12 cellular contexts compared by ENCODE assay signal in the genomic region with DNA sequence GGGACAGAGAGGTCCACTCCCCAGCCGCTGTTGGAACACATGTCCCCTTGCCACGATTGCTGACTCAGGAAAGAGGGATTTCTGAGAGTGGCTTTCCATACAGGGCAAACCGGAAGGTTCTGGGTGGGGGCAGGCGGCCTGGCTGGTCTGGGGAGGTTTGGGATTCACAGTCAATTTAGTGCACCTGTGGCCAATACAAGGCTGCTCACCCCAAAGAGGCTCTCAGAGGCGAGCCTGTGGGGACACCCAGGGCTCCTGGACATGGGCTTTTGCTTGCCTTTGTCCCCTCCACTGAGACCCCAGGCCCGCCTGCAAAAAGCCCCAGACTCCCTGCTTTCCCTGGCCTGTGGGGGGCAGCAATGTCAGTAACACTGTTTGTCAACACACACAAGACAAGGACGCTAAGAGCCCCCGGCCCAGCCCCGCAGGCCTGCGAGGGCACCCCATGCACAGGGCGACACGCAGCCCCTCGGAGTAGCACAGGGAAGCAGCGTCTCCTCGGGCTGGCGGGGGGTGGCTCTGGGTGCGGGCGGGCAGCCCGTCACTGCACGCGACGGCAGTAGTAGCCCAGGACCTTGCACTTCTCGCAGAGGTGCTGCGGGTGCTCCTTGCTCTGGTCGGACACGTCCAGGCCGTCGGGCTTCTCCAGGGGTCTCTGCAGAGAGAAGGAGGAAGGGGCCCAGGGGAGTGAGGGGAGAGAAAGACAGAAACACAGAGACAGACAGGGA. TPM values are rescaled to one million over a fixed set of nuclear protein-coding genes. Genes with fewer than 3 reads are reported as not detected.
A peak's percentile ranks its signal among the peaks of the same experiment; 100 is the strongest.
DNase-seq lines count a peak whose midpoint lies in the region; ATAC-seq and TF ChIP-seq lines count a peak whose summit lies in the region.
"Had no signal": no experiment of that assay in that cellular context is flagged by ENCODE, and none has a peak within 500 bp of the region (broad histone marks: within the 10 kb centered on the region; RNA-seq: fewer than 3 reads in every experiment).

No MANE protein-coding gene starts in this region.

- TF ChIP-seq CTCF in tibial nerve (IDR thresholded peaks at IDR 0.05): no peak

- WGBS in tibial nerve, 2 donors: 78 to 79% methylated on average over 24 to 28 of the region's 28 CpGs

- H3K27ac Mint-ChIP-seq in activated naive CD4-positive, alpha-beta T cell treated with anti-CD3 and anti-CD28 coated beads, Interleukin-2, amount 10 ng/mL, durations not matched to agents 7 days and 5 days: no peak overlapping the region
- no peak overlapping the region for H3K27ac Mint-ChIP-seq in activated naive CD4-positive, alpha-beta T cell treated with anti-CD3 and anti-CD28 coated beads for 36 hours
- H3K27ac Mint-ChIP-seq in activated CD4-positive, alpha-beta memory T cell treated with anti-CD3 and anti-CD28 coated beads for 36 hours: no peak overlapping the region
- H3K27ac Mint-ChIP-seq: memory B cell; T-helper 1 cell treated with Interleukin-12 subunit alpha and Interleukin-12 subunit beta and Interleukin-4 antibody, amounts not matched to agents 30 μg/mL and 1 μg/mL, for 36 hours had no signal

- H3K27ac ChIP-seq in tibial nerve: peak overlapping the region in 2 of 4 donors; percentile 10 to 84

- TF ChIP-seq POLR2A in tibial nerve (IDR thresholded peaks at IDR 0.05): no peak

- peaks cover 0 to 70% (median 0%) of the 10 kb centered on the region in 3 donors for H3K36me3 ChIP-seq in tibial nerve

- peak; percentile 17 for DNase-seq in activated naive CD4-positive, alpha-beta T cell treated with anti-CD3 and anti-CD28 coated beads, Interleukin-2, amount 10 ng/mL, durations not matched to agents 7 days and 5 days
- DNase-seq in activated naive CD4-positive, alpha-beta T cell treated with anti-CD3 and anti-CD28 coated beads for 36 hours: no peak
- peak; percentile 9 for DNase-seq in activated CD4-positive, alpha-beta memory T cell treated with anti-CD3 and anti-CD28 coated beads for 36 hours
- DNase-seq in left lobe of liver (ENCODE audit: low spot score) (peak; percentile 44), tibial nerve (ENCODE audit: low spot score in 2 of 2) (peak; percentile 4 to 11), NAMALWA (ENCODE audit: low spot score) (no peak), superior temporal gyrus (ENCODE audit: extremely low spot score) (no peak)
- DNase-seq: NCI-H1436 treated with DMSO at 0.1 percent for 48 hours, small intestine had no signal

- CTCF ChIA-PET in activated naive CD4-positive, alpha-beta T cell treated with anti-CD3 and anti-CD28 coated beads, Interleukin-2, amount 10 ng/mL, durations not matched to agents 7 days and 5 days (lab: Charles Lee): no interaction called here
- CTCF ChIA-PET in activated naive CD4-positive, alpha-beta T cell treated with anti-CD3 and anti-CD28 coated beads for 36 hours (lab: Charles Lee): no interaction called here
- CTCF ChIA-PET in activated CD4-positive, alpha-beta memory T cell treated with anti-CD3 and anti-CD28 coated beads for 36 hours (lab: Charles Lee): no interaction called here

- H3K4me1 ChIP-seq in tibial nerve: peaks cover 0 to 55% (median 30%) of the 10 kb centered on the region in 4 donors

- peaks cover 5% of the 10 kb centered on the region for H3K27me3 Mint-ChIP-seq in activated naive CD4-positive, alpha-beta T cell treated with anti-CD3 and anti-CD28 coated beads, Interleukin-2, amount 10 ng/mL, durations not matched to agents 7 days and 5 days
- no peaks in the 10 kb centered on the region for H3K27me3 Mint-ChIP-seq in activated naive CD4-positive, alpha-beta T cell treated with anti-CD3 and anti-CD28 coated beads for 36 hours (ENCODE audit: low read depth)
- H3K27me3 Mint-ChIP-seq in activated CD4-positive, alpha-beta memory T cell treated with anti-CD3 and anti-CD28 coated beads for 36 hours: no peaks in the 10 kb centered on the region
- H3K27me3 Mint-ChIP-seq: memory B cell had no signal

- no peak for TF ChIP-seq EP300 in tibial nerve (IDR thresholded peaks at IDR 0.05)

- no peaks in the 10 kb centered on the region for H3K27me3 ChIP-seq in tibial nerve

- H3K9me3 Mint-ChIP-seq in activated naive CD4-positive, alpha-beta T cell treated with anti-CD3 and anti-CD28 coated beads, Interleukin-2, amount 10 ng/mL, durations not matched to agents 7 days and 5 days: no peaks in the 10 kb centered on the region
- H3K9me3 Mint-ChIP-seq in activated naive CD4-positive, alpha-beta T cell treated with anti-CD3 and anti-CD28 coated beads for 36 hours: no peaks in the 10 kb centered on the region
- H3K9me3 Mint-ChIP-seq in activated CD4-positive, alpha-beta memory T cell treated with anti-CD3 and anti-CD28 coated beads for 36 hours: no peaks in the 10 kb centered on the region
- H3K9me3 Mint-ChIP-seq: memory B cell; T-helper 1 cell treated with Interleukin-12 subunit alpha and Interleukin-12 subunit beta and Interleukin-4 antibody, amounts not matched to agents 30 μg/mL and 1 μg/mL, for 36 hours had no signal

- intact Hi-C loops in activated naive CD4-positive, alpha-beta T cell treated with anti-CD3 and anti-CD28 coated beads for 36 hours (cut with micrococcal nuclease): loop anchor here (5.0 kb wide), 1 partner anchor 61 kb away; a partner anchor contains a TSS
- intact Hi-C loops in activated CD4-positive, alpha-beta memory T cell treated with anti-CD3 and anti-CD28 coated beads for 36 hours (cut with micrococcal nuclease): no loop called here

- POLR2A ChIA-PET in activated CD4-positive, alpha-beta memory T cell treated with anti-CD3 and anti-CD28 coated beads for 36 hours (lab: Charles Lee): no interaction called here

- H3K4me3 ChIP-seq in tibial nerve: no peak overlapping the region

- ATAC-seq in left lobe of liver (no peak), GM21529 (IDR thresholded peaks at IDR 0.05; ENCODE audit: unreplicated experiment) (no peak)

- H3K4me1 Mint-ChIP-seq in activated naive CD4-positive, alpha-beta T cell treated with anti-CD3 and anti-CD28 coated beads, Interleukin-2, amount 10 ng/mL, durations not matched to agents 7 days and 5 days: no peaks in the 10 kb centered on the region
- H3K4me1 Mint-ChIP-seq in activated naive CD4-positive, alpha-beta T cell treated with anti-CD3 and anti-CD28 coated beads for 36 hours (ENCODE audit: low read depth): peaks cover 3% of the 10 kb centered on the region
- H3K4me1 Mint-ChIP-seq in activated CD4-positive, alpha-beta memory T cell treated with anti-CD3 and anti-CD28 coated beads for 36 hours (ENCODE audit: low read depth): no peaks in the 10 kb centered on the region

- H3K9me3 ChIP-seq in tibial nerve: no peaks in the 10 kb centered on the region

- no peak overlapping the region for H3K4me3 Mint-ChIP-seq in activated naive CD4-positive, alpha-beta T cell treated with anti-CD3 and anti-CD28 coated beads, Interleukin-2, amount 10 ng/mL, durations not matched to agents 7 days and 5 days
- H3K4me3 Mint-ChIP-seq in activated naive CD4-positive, alpha-beta T cell treated with anti-CD3 and anti-CD28 coated beads for 36 hours: no peak overlapping the region
- H3K4me3 Mint-ChIP-seq in activated CD4-positive, alpha-beta memory T cell treated with anti-CD3 and anti-CD28 coated beads for 36 hours: no peak overlapping the region
- H3K4me3 Mint-ChIP-seq: memory B cell; T-helper 1 cell treated with Interleukin-12 subunit alpha and Interleukin-12 subunit beta and Interleukin-4 antibody, amounts not matched to agents 30 μg/mL and 1 μg/mL, for 36 hours had no signal

- no peaks in the 10 kb centered on the region for H3K36me3 Mint-ChIP-seq in activated naive CD4-positive, alpha-beta T cell treated with anti-CD3 and anti-CD28 coated beads, Interleukin-2, amount 10 ng/mL, durations not matched to agents 7 days and 5 days
- no peaks in the 10 kb centered on the region for H3K36me3 Mint-ChIP-seq in activated naive CD4-positive, alpha-beta T cell treated with anti-CD3 and anti-CD28 coated beads for 36 hours (ENCODE audit: low read depth)
- no peaks in the 10 kb centered on the region for H3K36me3 Mint-ChIP-seq in activated CD4-positive, alpha-beta memory T cell treated with anti-CD3 and anti-CD28 coated beads for 36 hours
- H3K36me3 Mint-ChIP-seq: memory B cell had no signal

RNA-seq across cellular contexts. Expression of a gene that starts 38.7 kb away (rescaled TPM):
- 10 to 100 TPM; 94.1 to 95.6 TPM for total RNA-seq in activated naive CD4-positive, alpha-beta T cell treated with anti-CD3 and anti-CD28 coated beads for 36 hours
- 10 to 100 TPM; 87.2 to 94.0 TPM for total RNA-seq in activated CD4-positive, alpha-beta memory T cell treated with anti-CD3 and anti-CD28 coated beads for 36 hours
- total RNA-seq in left lobe of liver (93.4 TPM), tibial nerve (10 to 100 TPM; 16.6 to 36.0 (median 20.6) TPM)

RNA-seq across cellular contexts. Expression of a gene that starts 59.5 kb away (rescaled TPM):
- total RNA-seq in activated naive CD4-positive, alpha-beta T cell treated with anti-CD3 and anti-CD28 coated beads for 36 hours: under 1 TPM; 0.52 to 0.69 TPM
- under 1 TPM; 0.77 to 1.00 TPM for total RNA-seq in activated CD4-positive, alpha-beta memory T cell treated with anti-CD3 and anti-CD28 coated beads for 36 hours
- 30.5 TPM for total RNA-seq in left lobe of liver
- total RNA-seq in tibial nerve: 100 to 1,000 TPM; 122 to 165 (median 138) TPM

Comparison
In these comparisons a context has a peak if more than half of its experiments do, and no peak if none do; other contexts are left out.
1. DNase-seq: peak in activated naive CD4-positive, alpha-beta T cell treated with anti-CD3 and anti-CD28 coated beads, Interleukin-2, amount 10 ng/mL, durations not matched to agents 7 days and 5 days (single experiment), activated CD4-positive, alpha-beta memory T cell treated with anti-CD3 and anti-CD28 coated beads for 36 hours (single experiment), left lobe of liver (single experiment) and tibial nerve (2 of 2); none in activated naive CD4-positive, alpha-beta T cell treated with anti-CD3 and anti-CD28 coated beads for 36 hours (single experiment), NAMALWA (single experiment) and superior temporal gyrus (single experiment).
2. RNA of a gene that starts 59.5 kb away (total RNA-seq): 122 to 165 TPM in tibial nerve and 30.5 TPM in left lobe of liver (single experiment); 0.77 to 1.00 TPM in activated CD4-positive, alpha-beta memory T cell treated with anti-CD3 and anti-CD28 coated beads for 36 hours and 0.52 to 0.69 TPM in activated naive CD4-positive, alpha-beta T cell treated with anti-CD3 and anti-CD28 coated beads for 36 hours; every median in the first group is over 10 times any median in the second.